1 cellular context compared by ENCODE assay signal in the genomic region with DNA sequence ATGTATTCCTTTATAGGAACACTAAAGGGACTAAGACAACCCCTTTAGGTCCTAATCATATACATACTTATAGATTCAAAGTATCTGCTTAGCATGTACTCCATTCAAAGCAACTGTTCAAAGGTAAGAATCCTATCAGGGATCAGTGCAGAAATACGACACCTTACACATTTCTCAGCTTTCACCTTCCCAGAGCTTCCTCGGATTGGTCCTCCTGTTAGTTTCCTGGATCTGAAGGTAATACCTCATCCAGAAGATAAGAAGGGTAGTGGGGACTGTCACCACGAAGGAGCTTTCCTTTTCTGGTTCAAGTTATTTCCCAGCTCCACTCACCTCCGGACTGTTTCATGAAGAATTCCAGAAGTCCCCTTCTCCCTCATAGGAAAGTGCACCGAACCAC.
TF ChIP-seq lines count a peak whose summit lies in the region.

No MANE protein-coding gene starts in this region.

TF ChIP-seq in GM23338, 12 proteins besides CTCF, POLR2A, EP300 and RAD21 (continued from another document):
- TF ChIP-seq, protein P1, sequence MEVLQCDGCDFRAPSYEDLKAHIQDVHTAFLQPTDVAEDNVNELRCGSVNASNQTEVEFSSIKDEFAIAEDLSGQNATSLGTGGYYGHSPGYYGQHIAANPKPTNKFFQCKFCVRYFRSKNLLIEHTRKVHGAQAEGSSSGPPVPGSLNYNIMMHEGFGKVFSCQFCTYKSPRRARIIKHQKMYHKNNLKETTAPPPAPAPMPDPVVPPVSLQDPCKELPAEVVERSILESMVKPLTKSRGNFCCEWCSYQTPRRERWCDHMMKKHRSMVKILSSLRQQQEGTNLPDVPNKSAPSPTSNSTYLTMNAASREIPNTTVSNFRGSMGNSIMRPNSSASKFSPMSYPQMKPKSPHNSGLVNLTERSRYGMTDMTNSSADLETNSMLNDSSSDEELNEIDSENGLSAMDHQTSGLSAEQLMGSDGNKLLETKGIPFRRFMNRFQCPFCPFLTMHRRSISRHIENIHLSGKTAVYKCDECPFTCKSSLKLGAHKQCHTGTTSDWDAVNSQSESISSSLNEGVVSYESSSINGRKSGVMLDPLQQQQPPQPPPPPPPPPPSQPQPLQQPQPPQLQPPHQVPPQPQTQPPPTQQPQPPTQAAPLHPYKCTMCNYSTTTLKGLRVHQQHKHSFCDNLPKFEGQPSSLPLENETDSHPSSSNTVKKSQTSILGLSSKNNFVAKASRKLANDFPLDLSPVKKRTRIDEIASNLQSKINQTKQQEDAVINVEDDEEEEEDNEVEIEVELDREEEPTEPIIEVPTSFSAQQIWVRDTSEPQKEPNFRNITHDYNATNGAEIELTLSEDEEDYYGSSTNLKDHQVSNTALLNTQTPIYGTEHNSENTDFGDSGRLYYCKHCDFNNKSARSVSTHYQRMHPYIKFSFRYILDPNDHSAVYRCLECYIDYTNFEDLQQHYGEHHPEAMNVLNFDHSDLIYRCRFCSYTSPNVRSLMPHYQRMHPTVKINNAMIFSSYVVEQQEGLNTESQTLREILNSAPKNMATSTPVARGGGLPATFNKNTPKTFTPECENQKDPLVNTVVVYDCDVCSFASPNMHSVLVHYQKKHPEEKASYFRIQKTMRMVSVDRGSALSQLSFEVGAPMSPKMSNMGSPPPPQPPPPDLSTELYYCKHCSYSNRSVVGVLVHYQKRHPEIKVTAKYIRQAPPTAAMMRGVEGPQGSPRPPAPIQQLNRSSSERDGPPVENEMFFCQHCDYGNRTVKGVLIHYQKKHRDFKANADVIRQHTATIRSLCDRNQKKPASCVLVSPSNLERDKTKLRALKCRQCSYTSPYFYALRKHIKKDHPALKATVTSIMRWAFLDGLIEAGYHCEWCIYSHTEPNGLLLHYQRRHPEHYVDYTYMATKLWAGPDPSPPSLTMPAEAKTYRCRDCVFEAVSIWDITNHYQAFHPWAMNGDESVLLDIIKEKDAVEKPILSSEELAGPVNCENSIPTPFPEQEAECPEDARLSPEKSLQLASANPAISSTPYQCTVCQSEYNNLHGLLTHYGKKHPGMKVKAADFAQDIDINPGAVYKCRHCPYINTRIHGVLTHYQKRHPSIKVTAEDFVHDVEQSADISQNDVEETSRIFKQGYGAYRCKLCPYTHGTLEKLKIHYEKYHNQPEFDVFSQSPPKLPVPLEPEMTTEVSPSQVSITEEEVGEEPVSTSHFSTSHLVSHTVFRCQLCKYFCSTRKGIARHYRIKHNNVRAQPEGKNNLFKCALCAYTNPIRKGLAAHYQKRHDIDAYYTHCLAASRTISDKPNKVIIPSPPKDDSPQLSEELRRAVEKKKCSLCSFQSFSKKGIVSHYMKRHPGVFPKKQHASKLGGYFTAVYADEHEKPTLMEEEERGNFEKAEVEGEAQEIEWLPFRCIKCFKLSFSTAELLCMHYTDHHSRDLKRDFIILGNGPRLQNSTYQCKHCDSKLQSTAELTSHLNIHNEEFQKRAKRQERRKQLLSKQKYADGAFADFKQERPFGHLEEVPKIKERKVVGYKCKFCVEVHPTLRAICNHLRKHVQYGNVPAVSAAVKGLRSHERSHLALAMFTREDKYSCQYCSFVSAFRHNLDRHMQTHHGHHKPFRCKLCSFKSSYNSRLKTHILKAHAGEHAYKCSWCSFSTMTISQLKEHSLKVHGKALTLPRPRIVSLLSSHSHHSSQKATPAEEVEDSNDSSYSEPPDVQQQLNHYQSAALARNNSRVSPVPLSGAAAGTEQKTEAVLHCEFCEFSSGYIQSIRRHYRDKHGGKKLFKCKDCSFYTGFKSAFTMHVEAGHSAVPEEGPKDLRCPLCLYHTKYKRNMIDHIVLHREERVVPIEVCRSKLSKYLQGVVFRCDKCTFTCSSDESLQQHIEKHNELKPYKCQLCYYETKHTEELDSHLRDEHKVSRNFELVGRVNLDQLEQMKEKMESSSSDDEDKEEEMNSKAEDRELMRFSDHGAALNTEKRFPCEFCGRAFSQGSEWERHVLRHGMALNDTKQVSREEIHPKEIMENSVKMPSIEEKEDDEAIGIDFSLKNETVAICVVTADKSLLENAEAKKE (CRISPR knock-in tag; IDR thresholded peaks at IDR 0.05): no peak
- TF ChIP-seq STAT1 (IDR thresholded peaks at IDR 0.05; ENCODE audit: unreplicated experiment) (no peak), CREB1 (CRISPR knock-in tag; IDR thresholded peaks at IDR 0.05; ENCODE audit: low read depth) (no peak), ZNF114 (CRISPR knock-in tag; IDR thresholded peaks at IDR 0.05) (no peak), EZH2 (IDR thresholded peaks at IDR 0.05; ENCODE audit: low read depth, unreplicated experiment) (no peak)
